Comparison of ENCODE assay signal across 1 cellular context in the genomic region with DNA sequence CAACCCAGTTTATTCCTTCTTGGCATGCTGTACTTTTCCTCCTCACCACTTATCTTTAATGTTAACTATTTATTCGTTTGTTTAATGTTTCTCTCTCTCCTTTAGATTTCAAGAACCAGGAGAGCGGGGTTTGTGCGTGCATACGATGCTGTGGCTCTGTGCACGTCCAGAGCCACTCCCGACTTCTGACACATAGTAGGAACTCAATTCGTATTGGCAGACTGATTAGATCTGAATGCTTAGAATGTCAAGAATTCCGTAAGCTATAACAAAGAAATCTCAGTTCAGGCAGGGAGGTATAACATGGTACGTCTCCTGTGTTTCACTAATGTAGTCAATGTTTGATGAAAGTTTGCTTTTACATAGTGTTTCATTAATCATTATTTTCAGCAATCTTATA.
TF ChIP-seq lines count a peak whose summit lies in the region.

No MANE protein-coding gene starts in this region.

TF ChIP-seq in WTC11, 78 proteins besides CTCF, POLR2A, EP300 and RAD21 (continued from another document):
- TF ChIP-seq MXD4 (CRISPR knock-in tag; IDR thresholded peaks at IDR 0.05; ENCODE audit: borderline replicate concordance): no peak
- TF ChIP-seq, protein P1, sequence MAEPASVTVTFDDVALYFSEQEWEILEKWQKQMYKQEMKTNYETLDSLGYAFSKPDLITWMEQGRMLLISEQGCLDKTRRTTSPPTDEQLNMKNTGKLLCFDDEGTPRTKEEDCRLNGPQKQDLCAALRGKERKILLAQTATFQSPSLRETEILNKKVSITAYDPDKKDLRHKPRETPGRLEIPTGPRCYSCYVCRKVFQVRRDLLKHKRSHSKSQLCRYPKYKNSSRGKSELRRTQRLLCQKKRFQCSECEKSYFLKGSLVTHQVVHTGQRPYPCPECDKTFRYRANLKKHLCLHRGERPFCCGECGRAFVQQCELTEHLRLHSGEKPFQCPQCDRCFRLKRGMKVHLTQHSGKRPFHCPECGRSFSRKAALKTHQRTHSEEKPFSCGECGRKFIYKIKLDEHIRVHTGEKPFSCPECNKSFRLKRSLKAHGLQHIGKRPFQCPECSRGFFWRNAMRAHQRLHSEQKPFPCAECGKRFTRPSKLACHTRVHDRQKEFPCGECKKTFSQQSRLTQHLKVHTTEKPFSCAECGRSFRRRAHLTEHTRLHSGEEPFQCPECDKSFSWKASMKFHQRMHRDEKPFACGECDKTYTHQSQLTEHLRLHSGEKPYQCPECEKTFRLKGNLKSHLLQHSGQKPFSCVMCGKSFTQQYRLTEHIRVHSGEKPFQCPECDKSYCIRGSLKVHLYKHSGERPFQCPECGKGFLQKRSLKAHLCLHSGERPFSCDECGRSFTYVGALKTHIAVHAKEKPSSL (CRISPR knock-in tag; conservative IDR thresholded peaks at IDR 0.05): no peak
- TF ChIP-seq KAT7 (CRISPR knock-in tag; IDR thresholded peaks at IDR 0.05; ENCODE audit: borderline replicate concordance): no peak
- no peak for TF ChIP-seq SOX15 (CRISPR knock-in tag; IDR thresholded peaks at IDR 0.05)
- no peak for TF ChIP-seq TEAD4 (CRISPR knock-in tag; IDR thresholded peaks at IDR 0.05)
- TF ChIP-seq, protein P2, sequence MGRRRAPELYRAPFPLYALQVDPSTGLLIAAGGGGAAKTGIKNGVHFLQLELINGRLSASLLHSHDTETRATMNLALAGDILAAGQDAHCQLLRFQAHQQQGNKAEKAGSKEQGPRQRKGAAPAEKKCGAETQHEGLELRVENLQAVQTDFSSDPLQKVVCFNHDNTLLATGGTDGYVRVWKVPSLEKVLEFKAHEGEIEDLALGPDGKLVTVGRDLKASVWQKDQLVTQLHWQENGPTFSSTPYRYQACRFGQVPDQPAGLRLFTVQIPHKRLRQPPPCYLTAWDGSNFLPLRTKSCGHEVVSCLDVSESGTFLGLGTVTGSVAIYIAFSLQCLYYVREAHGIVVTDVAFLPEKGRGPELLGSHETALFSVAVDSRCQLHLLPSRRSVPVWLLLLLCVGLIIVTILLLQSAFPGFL (CRISPR knock-in tag; IDR thresholded peaks at IDR 0.05; ENCODE audit: borderline replicate concordance): no peak
- no peak for TF ChIP-seq NR1H2 (CRISPR knock-in tag; IDR thresholded peaks at IDR 0.05)
- TF ChIP-seq, protein P3, sequence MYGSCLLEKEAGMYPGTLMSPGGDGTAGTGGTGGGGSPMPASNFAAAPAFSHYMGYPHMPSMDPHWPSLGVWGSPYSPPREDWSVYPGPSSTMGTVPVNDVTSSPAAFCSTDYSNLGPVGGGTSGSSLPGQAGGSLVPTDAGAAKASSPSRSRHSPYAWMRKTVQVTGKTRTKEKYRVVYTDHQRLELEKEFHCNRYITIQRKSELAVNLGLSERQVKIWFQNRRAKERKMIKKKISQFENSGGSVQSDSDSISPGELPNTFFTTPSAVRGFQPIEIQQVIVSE (CRISPR knock-in tag; IDR thresholded peaks at IDR 0.05; ENCODE audit: borderline replicate concordance): no peak
- no peak for TF ChIP-seq ZNF671 (CRISPR knock-in tag; IDR thresholded peaks at IDR 0.05)
- TF ChIP-seq GTF2I (CRISPR knock-in tag; conservative IDR thresholded peaks at IDR 0.05): no peak
- no peak for TF ChIP-seq ZNF317 (CRISPR knock-in tag; IDR thresholded peaks at IDR 0.05; ENCODE audit: borderline replicate concordance, low read depth)
- TF ChIP-seq FOXP1 (CRISPR knock-in tag; IDR thresholded peaks at IDR 0.05; ENCODE audit: borderline replicate concordance): no peak
- TF ChIP-seq, protein P4, sequence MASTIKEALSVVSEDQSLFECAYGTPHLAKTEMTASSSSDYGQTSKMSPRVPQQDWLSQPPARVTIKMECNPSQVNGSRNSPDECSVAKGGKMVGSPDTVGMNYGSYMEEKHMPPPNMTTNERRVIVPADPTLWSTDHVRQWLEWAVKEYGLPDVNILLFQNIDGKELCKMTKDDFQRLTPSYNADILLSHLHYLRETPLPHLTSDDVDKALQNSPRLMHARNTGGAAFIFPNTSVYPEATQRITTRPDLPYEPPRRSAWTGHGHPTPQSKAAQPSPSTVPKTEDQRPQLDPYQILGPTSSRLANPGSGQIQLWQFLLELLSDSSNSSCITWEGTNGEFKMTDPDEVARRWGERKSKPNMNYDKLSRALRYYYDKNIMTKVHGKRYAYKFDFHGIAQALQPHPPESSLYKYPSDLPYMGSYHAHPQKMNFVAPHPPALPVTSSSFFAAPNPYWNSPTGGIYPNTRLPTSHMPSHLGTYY (CRISPR knock-in tag; IDR thresholded peaks at IDR 0.05): no peak
- TF ChIP-seq JAZF1 (CRISPR knock-in tag; IDR thresholded peaks at IDR 0.05): no peak
- TF ChIP-seq CREB1 (CRISPR knock-in tag; IDR thresholded peaks at IDR 0.05): no peak
- no peak for TF ChIP-seq ZNF416 (CRISPR knock-in tag; IDR thresholded peaks at IDR 0.05)
- TF ChIP-seq, protein P5, sequence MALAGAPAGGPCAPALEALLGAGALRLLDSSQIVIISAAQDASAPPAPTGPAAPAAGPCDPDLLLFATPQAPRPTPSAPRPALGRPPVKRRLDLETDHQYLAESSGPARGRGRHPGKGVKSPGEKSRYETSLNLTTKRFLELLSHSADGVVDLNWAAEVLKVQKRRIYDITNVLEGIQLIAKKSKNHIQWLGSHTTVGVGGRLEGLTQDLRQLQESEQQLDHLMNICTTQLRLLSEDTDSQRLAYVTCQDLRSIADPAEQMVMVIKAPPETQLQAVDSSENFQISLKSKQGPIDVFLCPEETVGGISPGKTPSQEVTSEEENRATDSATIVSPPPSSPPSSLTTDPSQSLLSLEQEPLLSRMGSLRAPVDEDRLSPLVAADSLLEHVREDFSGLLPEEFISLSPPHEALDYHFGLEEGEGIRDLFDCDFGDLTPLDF (CRISPR knock-in tag; IDR thresholded peaks at IDR 0.05): no peak
